In genomic region chr10:44978213-44978569, GRCh38 we compare ENCODE assay signal across 1 cellular context.
TF ChIP-seq lines count a peak whose summit lies in the region.

No MANE protein-coding gene starts in this region.

TF ChIP-seq in GM12878, 131 proteins besides CTCF, POLR2A, EP300 and RAD21:
- TF ChIP-seq ATF3 (IDR thresholded peaks at IDR 0.05; ENCODE audit: borderline replicate concordance, extremely low read depth, low read depth, low read length) (no peak), IRF3 (IDR thresholded peaks at IDR 0.05) (no peak), SUPT20H (IDR thresholded peaks at IDR 0.05; ENCODE audit: borderline replicate concordance, control insufficient read depth, low read depth, low read length) (no peak), PBX3 (IDR thresholded peaks at IDR 0.05; ENCODE audit: insufficient replicate concordance, low read depth, low read length) (no peak), SUZ12 (IDR thresholded peaks at IDR 0.05; ENCODE audit: unreplicated experiment) (no peak), ATF2 (IDR thresholded peaks at IDR 0.05; ENCODE audit: low read length) (no peak)
TF ChIP-seq in GM12878: peak in this region for 0.
